Comparison of ENCODE assay signal across 8 cellular contexts in the genomic region with DNA sequence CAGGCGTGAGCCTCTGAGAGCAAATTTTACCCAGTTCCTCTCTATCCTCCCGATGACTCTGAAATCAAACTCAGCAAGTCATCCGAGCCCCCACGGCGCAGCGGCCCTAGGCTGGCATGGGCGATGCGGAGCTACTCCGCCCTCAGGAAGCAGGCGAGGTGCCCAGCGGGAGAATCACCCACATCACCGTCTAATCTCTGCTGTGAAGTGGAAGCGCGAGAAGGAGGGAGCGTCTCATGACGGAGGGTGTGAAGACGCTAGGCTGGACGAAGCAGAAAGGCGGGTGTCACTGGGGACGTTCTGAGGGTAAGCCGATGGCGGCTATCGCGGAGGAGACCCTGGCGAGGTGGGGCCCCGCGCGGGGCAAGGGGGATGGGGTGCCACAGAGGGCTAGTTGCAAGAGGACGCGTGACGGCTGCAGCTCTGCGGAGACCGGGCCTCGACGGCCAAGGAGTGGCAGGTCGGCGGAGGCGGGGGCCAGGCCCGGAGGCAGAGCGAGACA. TPM values are rescaled to one million over a fixed set of nuclear protein-coding genes. Genes with fewer than 3 reads are reported as not detected.
DNase-seq lines count a peak whose midpoint lies in the region; ATAC-seq and TF ChIP-seq lines count a peak whose summit lies in the region.

No MANE protein-coding gene starts in this region.

- peaks cover 30% of the 10 kb centered on the region for H3K4me1 Mint-ChIP-seq in activated CD4-positive, alpha-beta T cell treated with anti-CD3 and anti-CD28 coated beads, Interleukin-2, amount 10 ng/mL, durations not matched to agents 24 days and 14 days
- H3K4me1 Mint-ChIP-seq in natural killer cell: peaks cover 16 to 23% of the 10 kb centered on the region in 2 donors

- in situ Hi-C loops in KBM-7 (cut with MboI; ENCODE audit: low pct_unique_long_range_greater_than_20kb, low sequenced_read_pairs): no loop called here

- ATAC-seq in GM19452 (IDR thresholded peaks at IDR 0.05; ENCODE audit: unreplicated experiment) (peak; percentile 10), esophagus mucosa (peak; percentile 23), natural killer cell (peak; percentile 41 to 57 (median 46))

- peak overlapping the region; percentile 99 for H3K4me3 Mint-ChIP-seq in activated CD4-positive, alpha-beta T cell treated with anti-CD3 and anti-CD28 coated beads, Interleukin-2, amount 10 ng/mL, durations not matched to agents 24 days and 14 days
- peak overlapping the region; percentile 98 for H3K4me3 Mint-ChIP-seq in natural killer cell

- H3K27ac Mint-ChIP-seq in activated CD4-positive, alpha-beta T cell treated with anti-CD3 and anti-CD28 coated beads, Interleukin-2, amount 10 ng/mL, durations not matched to agents 24 days and 14 days: peak overlapping the region; percentile 95
- peak overlapping the region; percentile 86 to 92 for H3K27ac Mint-ChIP-seq in natural killer cell

- peaks cover 15% of the 10 kb centered on the region for H3K27me3 Mint-ChIP-seq in activated CD4-positive, alpha-beta T cell treated with anti-CD3 and anti-CD28 coated beads, Interleukin-2, amount 10 ng/mL, durations not matched to agents 24 days and 14 days
- H3K27me3 Mint-ChIP-seq in natural killer cell (ENCODE audit: low read depth in 2 of 2): peaks cover 5 to 9% of the 10 kb centered on the region in 2 donors

- H3K36me3 Mint-ChIP-seq in activated CD4-positive, alpha-beta T cell treated with anti-CD3 and anti-CD28 coated beads, Interleukin-2, amount 10 ng/mL, durations not matched to agents 24 days and 14 days (ENCODE audit: low read depth): peaks cover 2% of the 10 kb centered on the region
- H3K36me3 Mint-ChIP-seq in natural killer cell: no peaks in the 10 kb centered on the region

- H3K9me3 Mint-ChIP-seq in activated CD4-positive, alpha-beta T cell treated with anti-CD3 and anti-CD28 coated beads, Interleukin-2, amount 10 ng/mL, durations not matched to agents 24 days and 14 days: no peaks in the 10 kb centered on the region
- no peaks in the 10 kb centered on the region for H3K9me3 Mint-ChIP-seq in natural killer cell

- TF ChIP-seq CTCF in natural killer cell (IDR thresholded peaks at IDR 0.05): no peak

- DNase-seq in COLO668 (lab: John Stamatoyannopoulos, UW; ENCODE audit: unreplicated experiment) (peak; percentile 41), KBM-7 (peak; percentile 42), natural killer cell (no peak), H4 (ENCODE audit: low spot score) (no peak), GOT3 (lab: John Stamatoyannopoulos, UW) (no peak)
- peak; percentile 83 for DNase-seq in activated CD4-positive, alpha-beta T cell treated with anti-CD3 and anti-CD28 coated beads, Interleukin-2, amount 10 ng/mL, durations not matched to agents 24 days and 14 days

- intact Hi-C loops in activated CD4-positive, alpha-beta T cell treated with anti-CD3 and anti-CD28 coated beads, Interleukin-2, amount 10 ng/mL, durations not matched to agents 24 days and 14 days (cut with micrococcal nuclease): loop anchor here (1.0 to 2.0 kb wide), 7 partner anchors 8 to 106 kb away; no protein-coding TSS in a partner anchor
- intact Hi-C loops in natural killer cell (cut with micrococcal nuclease): loop anchor here (1.0 kb wide), 6 partner anchors 8 to 106 kb away; no protein-coding TSS in a partner anchor

RNA-seq across cellular contexts. Expression of a gene that starts 9.1 kb away (rescaled TPM):
- total RNA-seq in activated CD4-positive, alpha-beta T cell treated with anti-CD3 and anti-CD28 coated beads, Interleukin-2, amount 10 ng/mL, durations not matched to agents 24 days and 14 days: 225 and 232 TPM in 2 replicates
- total RNA-seq in esophagus mucosa (92.0 TPM), natural killer cell (100 to 1,000 TPM; 428 to 467 (median 447) TPM)
- total RNA-seq in H4 (2014; rRNA removed; shearing (Covaris generic)): 127 and 141 TPM in 2 replicates

RNA-seq across cellular contexts. Expression of a gene that starts 21.9 kb away (rescaled TPM):
- not detected in 2 replicates for total RNA-seq in activated CD4-positive, alpha-beta T cell treated with anti-CD3 and anti-CD28 coated beads, Interleukin-2, amount 10 ng/mL, durations not matched to agents 24 days and 14 days
- total RNA-seq in esophagus mucosa: 0.60 TPM
- total RNA-seq in natural killer cell: under 1 TPM in 1 of 3 donors, not detected in 2; 0.82 TPM
- total RNA-seq in H4 (2014; rRNA removed; shearing (Covaris generic)): not detected in 2 replicates

RNA-seq across cellular contexts. Expression of a gene that starts 35.5 kb away (rescaled TPM):
- total RNA-seq in activated CD4-positive, alpha-beta T cell treated with anti-CD3 and anti-CD28 coated beads, Interleukin-2, amount 10 ng/mL, durations not matched to agents 24 days and 14 days: not detected in 2 replicates
- total RNA-seq in esophagus mucosa (0.08 TPM), natural killer cell (not detected)
- not detected in 2 replicates for total RNA-seq in H4 (2014; rRNA removed; shearing (Covaris generic))

RNA-seq across cellular contexts. Expression of a gene that starts 42.0 kb away (rescaled TPM):
- total RNA-seq in activated CD4-positive, alpha-beta T cell treated with anti-CD3 and anti-CD28 coated beads, Interleukin-2, amount 10 ng/mL, durations not matched to agents 24 days and 14 days: 0.45 and 0.82 TPM in 2 replicates
- 2.4 TPM for total RNA-seq in esophagus mucosa
- 1 to 10 TPM in 1 of 3 donors, under 1 TPM in 2; 0.97 to 2.0 (median 0.99) TPM for total RNA-seq in natural killer cell
- total RNA-seq in H4 (2014; rRNA removed; shearing (Covaris generic)): 5.9 and 8.9 TPM in 2 replicates

RNA-seq across cellular contexts. Expression of a gene that starts 51.9 kb away (rescaled TPM):
- not detected in 2 replicates for total RNA-seq in activated CD4-positive, alpha-beta T cell treated with anti-CD3 and anti-CD28 coated beads, Interleukin-2, amount 10 ng/mL, durations not matched to agents 24 days and 14 days
- total RNA-seq in esophagus mucosa (not detected), natural killer cell (not detected)
- not detected in 2 replicates for total RNA-seq in H4 (2014; rRNA removed; shearing (Covaris generic))

Comparison
In these comparisons a context has a peak if more than half of its experiments do, and no peak if none do; other contexts are left out.
1. DNase-seq: peak in COLO668 (single experiment), KBM-7 (single experiment) and activated CD4-positive, alpha-beta T cell treated with anti-CD3 and anti-CD28 coated beads, Interleukin-2, amount 10 ng/mL, durations not matched to agents 24 days and 14 days (single experiment); none in natural killer cell (single experiment), H4 (single experiment) and GOT3 (single experiment).
2. Peak in every context shown above with its lines, with median percentiles within 50 percentile points of each other: ATAC-seq.